28 cellular contexts compared by ENCODE assay signal in the genomic region with DNA sequence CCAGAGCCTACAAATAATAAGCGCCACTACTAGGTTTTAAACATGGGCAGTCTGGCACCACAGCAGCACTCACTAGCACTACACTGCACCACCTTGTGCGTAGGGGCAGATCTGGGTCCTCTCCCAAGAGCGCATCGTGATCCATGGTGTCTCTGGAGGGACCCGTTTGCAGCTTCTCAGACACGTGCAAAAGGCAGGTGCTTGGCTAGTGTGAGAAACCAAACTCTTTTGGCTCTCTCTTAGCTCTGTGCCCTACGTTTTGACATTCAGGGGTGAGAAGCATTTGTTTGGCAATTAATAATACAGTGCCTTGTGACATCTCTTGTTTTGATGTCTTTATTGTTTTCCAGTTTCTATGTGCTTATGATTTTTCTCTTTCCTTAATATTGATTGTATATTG.
"Had no signal": no experiment of that assay in that cellular context is flagged by ENCODE, and none has a peak within 500 bp of the region (broad histone marks: within the 10 kb centered on the region; RNA-seq: fewer than 3 reads in every experiment).

No MANE protein-coding gene starts in this region.

- H3K4me1 ChIP-seq: stomach, suprapubic skin, testis, thyroid gland, tibial artery, tibial nerve, transverse colon, upper lobe of left lung, upper lobe of right lung, uterus, vagina had no signal

- H3K9me3 Mint-ChIP-seq: stimulated activated effector memory CD8-positive, alpha-beta T cell treated with anti-CD3 and anti-CD28 coated beads, Interleukin-12 subunit alpha, Interleukin-12 subunit beta, amount 100 ng/mL, for 72 hours; stimulated activated naive CD8-positive, alpha-beta T cell treated with anti-CD3 and anti-CD28 coated beads, Interleukin-15, amount 100 ng/mL, for 72 hours; stimulated activated naive CD8-positive, alpha-beta T cell treated with anti-CD3 and anti-CD28 coated beads, Interleukin-15, Interleukin-2, amounts not matched to agents 100 ng/mL and 50 ng/mL, for 24 hours; type B pancreatic cell had no signal

- H3K27ac ChIP-seq: stomach, suprapubic skin, testis, thoracic aorta, thyroid gland, tibial artery, tibial nerve, transverse colon, upper lobe of left lung, upper lobe of right lung, uterus, vagina had no signal

- H3K36me3 Mint-ChIP-seq: stimulated activated effector memory CD8-positive, alpha-beta T cell treated with anti-CD3 and anti-CD28 coated beads, Interleukin-12 subunit alpha, Interleukin-12 subunit beta, amount 100 ng/mL, for 72 hours; stimulated activated memory B cell treated with anti-CD40 and anti-IgM and Interleukin-4, amounts not matched to agents 10 μg/mL and 1 μg/mL and 100 μg/mL, for 72 hours; stimulated activated naive B cell treated with anti-CD40 and anti-IgM and Interleukin-4, amounts not matched to agents 10 μg/mL and 1 μg/mL and 100 μg/mL, for 72 hours; type B pancreatic cell had no signal

- H3K27me3 Mint-ChIP-seq: stimulated activated naive CD8-positive, alpha-beta T cell treated with anti-CD3 and anti-CD28 coated beads, Interleukin-15, Interleukin-2, amounts not matched to agents 100 ng/mL and 50 ng/mL, for 24 hours; type B pancreatic cell had no signal

- H3K27me3 ChIP-seq: testis, thyroid gland, tibial nerve, transverse colon, upper lobe of left lung, uterus, vagina had no signal

- H3K4me3 Mint-ChIP-seq: stimulated activated effector memory CD8-positive, alpha-beta T cell treated with anti-CD3 and anti-CD28 coated beads, Interleukin-12 subunit alpha, Interleukin-12 subunit beta, amount 100 ng/mL, for 72 hours; stimulated activated memory B cell treated with anti-CD40 and anti-IgM and Interleukin-4, amounts not matched to agents 10 μg/mL and 1 μg/mL and 100 μg/mL, for 72 hours; stimulated activated naive B cell treated with anti-CD40 and anti-IgM and Interleukin-4, amounts not matched to agents 10 μg/mL and 1 μg/mL and 100 μg/mL, for 72 hours; stimulated activated naive CD8-positive, alpha-beta T cell treated with anti-CD3 and anti-CD28 coated beads, Interleukin-15, amount 100 ng/mL, for 72 hours; stimulated activated naive CD8-positive, alpha-beta T cell treated with anti-CD3 and anti-CD28 coated beads, Interleukin-15, Interleukin-2, amounts not matched to agents 100 ng/mL and 50 ng/mL, for 24 hours; type B pancreatic cell had no signal

- H3K36me3 ChIP-seq: stomach, suprapubic skin, thoracic aorta, thyroid gland, tibial artery, tibial nerve, transverse colon, upper lobe of left lung, upper lobe of right lung, uterus, vagina had no signal

- ATAC-seq: stimulated activated effector memory CD8-positive, alpha-beta T cell treated with anti-CD3 and anti-CD28 coated beads, Interleukin-12 subunit alpha, Interleukin-12 subunit beta, amount 100 ng/mL, for 72 hours; stimulated activated memory B cell treated with anti-CD40 and anti-IgM and Interleukin-4, amounts not matched to agents 10 μg/mL and 1 μg/mL and 100 μg/mL, for 72 hours; stimulated activated naive B cell treated with anti-CD40 and anti-IgM and Interleukin-4, amounts not matched to agents 10 μg/mL and 1 μg/mL and 100 μg/mL, for 72 hours; stimulated activated naive CD8-positive, alpha-beta T cell treated with anti-CD3 and anti-CD28 coated beads, Interleukin-15, amount 100 ng/mL, for 72 hours; stimulated activated naive CD8-positive, alpha-beta T cell treated with anti-CD3 and anti-CD28 coated beads, Interleukin-15, Interleukin-2, amounts not matched to agents 100 U/mL and 50 U/mL, for 24 hours; upper lobe of right lung had no signal

- DNase-seq: stimulated activated CD4-positive, alpha-beta T cell treated with anti-CD3 and anti-CD28 coated beads, Interleukin-2, amount 100 ng/mL, for 48 hours; stimulated activated CD4-positive, alpha-beta T cell treated with anti-CD3 and anti-CD28 coated beads, Interleukin-4, amount 100 ng/mL, for 1 hour; stimulated activated CD4-positive, alpha-beta T cell treated with anti-CD3 and anti-CD28 coated beads, Interleukin-4, amount 100 ng/mL, for 24 hours; stimulated activated CD4-positive, alpha-beta T cell treated with anti-CD3 and anti-CD28 coated beads, Interleukin-4, amount 100 ng/mL, for 4 hours; stimulated activated CD8-positive, alpha-beta memory T cell treated with anti-CD3 and anti-CD28 coated beads, Interleukin-4, amount 100 ng/mL, for 48 hours; stimulated activated naive B cell treated with anti-CD40 and anti-IgM and Interleukin-4, amounts not matched to agents 10 μg/mL and 1 μg/mL and 100 μg/mL, for 72 hours; stimulated activated naive CD4-positive, alpha-beta T cell; stimulated activated naive CD4-positive, alpha-beta T cell treated with Interleukin-2 at 50 U/mL for 16 hours; stimulated activated naive CD8-positive, alpha-beta T cell treated with anti-CD3 and anti-CD28 coated beads, Interleukin-15, amount 100 ng/mL, for 72 hours; stimulated activated naive CD8-positive, alpha-beta T cell treated with anti-CD3 and anti-CD28 coated beads, Interleukin-15, Interleukin-2, amounts not matched to agents 100 U/mL and 50 U/mL, for 24 hours; stomach; substantia nigra; testis; thyroid gland; tibial artery; transverse colon; trophoblast cell; upper lobe of left lung; upper lobe of right lung; uterus had no signal

- H3K4me3 ChIP-seq: stomach, suprapubic skin, testis, thoracic aorta, thyroid gland, tibial artery, tibial nerve, transverse colon, upper lobe of left lung, upper lobe of right lung, uterus, vagina had no signal

- H3K9me3 ChIP-seq: stomach, suprapubic skin, testis, thoracic aorta, thyroid gland, tibial artery, tibial nerve, transverse colon, upper lobe of left lung, upper lobe of right lung, uterus, vagina had no signal

- H3K4me1 Mint-ChIP-seq: stimulated activated effector memory CD8-positive, alpha-beta T cell treated with anti-CD3 and anti-CD28 coated beads, Interleukin-12 subunit alpha, Interleukin-12 subunit beta, amount 100 ng/mL, for 72 hours; stimulated activated memory B cell treated with anti-CD40 and anti-IgM and Interleukin-4, amounts not matched to agents 10 μg/mL and 1 μg/mL and 100 μg/mL, for 72 hours; stimulated activated naive B cell treated with anti-CD40 and anti-IgM and Interleukin-4, amounts not matched to agents 10 μg/mL and 1 μg/mL and 100 μg/mL, for 72 hours; stimulated activated naive CD8-positive, alpha-beta T cell treated with anti-CD3 and anti-CD28 coated beads, Interleukin-15, amount 100 ng/mL, for 72 hours had no signal

- H3K27ac Mint-ChIP-seq: stimulated activated effector memory CD8-positive, alpha-beta T cell treated with anti-CD3 and anti-CD28 coated beads, Interleukin-12 subunit alpha, Interleukin-12 subunit beta, amount 100 ng/mL, for 72 hours; stimulated activated memory B cell treated with anti-CD40 and anti-IgM and Interleukin-4, amounts not matched to agents 10 μg/mL and 1 μg/mL and 100 μg/mL, for 72 hours; stimulated activated naive B cell treated with anti-CD40 and anti-IgM and Interleukin-4, amounts not matched to agents 10 μg/mL and 1 μg/mL and 100 μg/mL, for 72 hours; stimulated activated naive CD8-positive, alpha-beta T cell treated with anti-CD3 and anti-CD28 coated beads, Interleukin-15, Interleukin-2, amounts not matched to agents 100 ng/mL and 50 ng/mL, for 24 hours; type B pancreatic cell had no signal
